ENCODE assay signal across 8 cellular contexts in the genomic region with DNA sequence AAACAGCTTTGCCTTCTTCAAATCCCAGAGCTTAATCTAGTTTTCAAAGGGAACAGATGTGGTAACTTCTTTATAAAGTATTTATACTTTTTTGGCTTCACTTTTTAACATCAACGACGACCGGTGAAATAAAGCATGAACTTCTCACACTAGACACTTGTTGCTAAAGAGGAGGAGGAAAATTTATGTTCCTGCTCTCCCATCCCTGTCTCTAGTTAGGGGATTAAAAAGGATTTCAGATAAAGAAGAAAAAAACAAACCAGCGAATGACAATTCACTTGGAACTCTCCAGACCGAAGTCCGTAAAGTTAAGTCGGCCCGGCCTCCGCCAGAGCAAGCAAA. TPM values are rescaled to one million over a fixed set of nuclear protein-coding genes. Genes with fewer than 3 reads are reported as not detected.
A peak's percentile ranks its signal among the peaks of the same experiment; 100 is the strongest.
DNase-seq lines count a peak whose midpoint lies in the region; ATAC-seq, FAIRE-seq and TF ChIP-seq lines count a peak whose summit lies in the region.

No MANE protein-coding gene starts in this region.

- H3K27ac ChIP-seq in heart right ventricle (peak overlapping the region; percentile 92 to 99 (median 96)), caudate nucleus (ENCODE audit: low read depth, low read length) (peak overlapping the region; percentile 63), vagina (peak overlapping the region; percentile 96)

- TF ChIP-seq POLR2A in vagina (IDR thresholded peaks at IDR 0.05), result no peak
- no peak for TF ChIP-seq POLR2A in GM12892 (IDR thresholded peaks at IDR 0.05; ENCODE audit: low read depth, low read length)

- no peaks in the 10 kb centered on the region for H3K9me3 Mint-ChIP-seq in mesothelial cell of epicardium

- H3K36me3 Mint-ChIP-seq in mesothelial cell of epicardium, result peaks cover 8% of the 10 kb centered on the region

- ATAC-seq in heart right ventricle, result no peak
- no peak for ATAC-seq in Right ventricle myocardium superior (ENCODE audit: poor library complexity)
- no peak for ATAC-seq in HG03139 (IDR thresholded peaks at IDR 0.05; ENCODE audit: unreplicated experiment)

- H3K4me1 ChIP-seq in heart right ventricle, result peaks cover 0 to 36% (median 24%) of the 10 kb centered on the region in 9 donors
- peaks cover 26% of the 10 kb centered on the region for H3K4me1 ChIP-seq in vagina

- H3K9me3 ChIP-seq in heart right ventricle (no peaks in the 10 kb centered on the region), vagina (no peaks in the 10 kb centered on the region)

- H3K36me3 ChIP-seq in heart right ventricle (peaks cover 0 to 5% (median 0%) of the 10 kb centered on the region in 9 donors), vagina (no peaks in the 10 kb centered on the region)

- WGBS in heart right ventricle, 2 donors, result 0 to 2% methylated on average over 9 of the region's 9 CpGs

- H3K27ac Mint-ChIP-seq in mesothelial cell of epicardium, result peak overlapping the region; percentile 95

- peaks cover 38% of the 10 kb centered on the region for H3K4me1 Mint-ChIP-seq in mesothelial cell of epicardium

- intact Hi-C loops in heart right ventricle (cut with DNase I) (loop anchor here in 6 of 10 donors (5.0 to 10.0 kb wide), 6 partner anchors 50 to 255 kb away; partner anchors contain the start of gene RFX7 (in 2 of the 6)), Right ventricle myocardium superior (cut with DNase I) (no loop called here), vagina (cut with DNase I) (no loop called here)

- DNase-seq in heart right ventricle (no peak), Right ventricle myocardium superior (no peak), caudate nucleus (lab: John Stamatoyannopoulos, UW) (no peak), mesothelial cell of epicardium (ENCODE audit: low spot score in 2 of 2, unreplicated experiment in 2 of 2) (no peak), vagina (ENCODE audit: extremely low spot score in 2 of 2) (no peak), GM12892 (ENCODE audit: insufficient read length) (no peak), activated gamma-delta T cell treated with Interleukin-2 at 50 U/mL for 16 hours (no peak)

- no peaks in the 10 kb centered on the region for H3K27me3 Mint-ChIP-seq in mesothelial cell of epicardium (ENCODE audit: low read depth)

- FAIRE-seq in GM12892 (lab: Jason Lieb, UNC), result no peak

- H3K27me3 ChIP-seq in heart right ventricle (no peaks in the 10 kb centered on the region), vagina (no peaks in the 10 kb centered on the region)

- peak overlapping the region; percentile 66 to 95 (median 92) for H3K4me3 ChIP-seq in heart right ventricle
- peak overlapping the region; percentile 60 to 64 for H3K4me3 ChIP-seq in vagina

- TF ChIP-seq CTCF in heart right ventricle (IDR thresholded peaks at IDR 0.05) (no peak), mesothelial cell of epicardium (IDR thresholded peaks at IDR 0.05; ENCODE audit: unreplicated experiment) (no peak), vagina (IDR thresholded peaks at IDR 0.05) (no peak)

- H3K4me3 Mint-ChIP-seq in mesothelial cell of epicardium, result peak overlapping the region; percentile 90

RNA-seq across cellular contexts. Expression of gene NEDD4, which starts 0.7 kb away (rescaled TPM):
- total RNA-seq in heart right ventricle (10 to 100 TPM in 3 of 10 donors, 1 to 10 TPM in 7; 6.8 to 11.5 (median 8.9) TPM), Right ventricle myocardium superior (8.1 TPM), mesothelial cell of epicardium (42.5 to 45.8 TPM (median 45.6 TPM) in 3 replicates), vagina (21.9 TPM)
- 1 to 10 TPM; 3.5 to 4.9 TPM for polyA plus RNA-seq in heart right ventricle
- 5.2 TPM for polyA plus RNA-seq in GM12892 (2012; ENCODE audit: missing spikeins)

Comparison
In these comparisons a context has a peak if more than half of its experiments do, and no peak if none do; other contexts are left out.
1. intact Hi-C loops: an anchor here in heart right ventricle (5.0 to 10.0 kb wide); none called in Right ventricle myocardium superior and vagina.